14 cellular contexts compared by ENCODE assay signal in genomic region chr16:5845046-5845445, GRCh38.
DNase-seq lines count a peak whose midpoint lies in the region; ATAC-seq and TF ChIP-seq lines count a peak whose summit lies in the region.
"Had no signal": no experiment of that assay in that cellular context is flagged by ENCODE, and none has a peak within 500 bp of the region (broad histone marks: within the 10 kb centered on the region; RNA-seq: fewer than 3 reads in every experiment).

No MANE protein-coding gene starts in this region.

- in situ Hi-C loops in astrocyte of the spinal cord (cut with HindIII; ENCODE audit: low sequenced_read_pairs), result no loop called here

- no peaks in the 10 kb centered on the region for H3K36me3 ChIP-seq in gastroesophageal sphincter

- 40 to 43% methylated on average over 2 to 3 of the region's 3 CpGs for WGBS in gastroesophageal sphincter (ENCODE audit: low coverage in 1 of 2), 2 donors

- no peak overlapping the region for H3K27ac ChIP-seq in gastroesophageal sphincter
- H3K27ac ChIP-seq: A549 had no signal

- DNase-seq in HT1080 (ENCODE audit: low read depth) (peak; percentile 80), RPMI7951 (ENCODE audit: low read depth) (peak; percentile 35), astrocyte of the spinal cord (ENCODE audit: low read depth, low spot score) (peak; percentile 6), superior temporal gyrus (ENCODE audit: extremely low spot score) (peak; percentile 17), D341Med (ENCODE audit: low spot score) (no peak), cerebellar cortex (ENCODE audit: low spot score) (no peak)
- DNase-seq: Caco-2; CD8-positive, alpha-beta T cell; DMS 273 treated with DMSO at 0.1 percent for 48 hours; HCEC 1CT; HFFc6 had no signal

- ATAC-seq in gastroesophageal sphincter, result no peak
- ATAC-seq: A549; CD8-positive, alpha-beta T cell; HepG2 had no signal

- TF ChIP-seq POLR2A in gastroesophageal sphincter (IDR thresholded peaks at IDR 0.05), result no peak

- no peak overlapping the region for H3K4me3 ChIP-seq in astrocyte of the spinal cord (ENCODE audit: low read depth, low read length)
- no peak overlapping the region for H3K4me3 ChIP-seq in gastroesophageal sphincter
- H3K4me3 ChIP-seq: A549 had no signal

- H3K4me1 ChIP-seq in gastroesophageal sphincter, result no peaks in the 10 kb centered on the region
- H3K4me1 ChIP-seq: A549, Caco-2 had no signal

- H3K9me3 ChIP-seq in gastroesophageal sphincter, result peaks cover 0 to 6% (median 0%) of the 10 kb centered on the region in 3 donors
- H3K9me3 ChIP-seq: A549, Caco-2 had no signal

- TF ChIP-seq CTCF in astrocyte of the spinal cord (IDR thresholded peaks at IDR 0.05; ENCODE audit: low read depth, low read length) (no peak), gastroesophageal sphincter (IDR thresholded peaks at IDR 0.05) (no peak)

- no peaks in the 10 kb centered on the region for H3K27me3 ChIP-seq in gastroesophageal sphincter

- TF ChIP-seq EP300 in gastroesophageal sphincter (IDR thresholded peaks at IDR 0.05), result no peak

Comparison
In these comparisons a context has a peak if more than half of its experiments do, and no peak if none do; other contexts are left out.
1. DNase-seq: peak in HT1080 (single experiment), RPMI7951 (single experiment), astrocyte of the spinal cord (single experiment) and superior temporal gyrus (single experiment); none in D341Med (single experiment) and cerebellar cortex (single experiment).